ENCODE assay signal across 8 cellular contexts in genomic region chr15:52103217-52104207, GRCh38. TPM values are rescaled to one million over a fixed set of nuclear protein-coding genes. Genes with fewer than 3 reads are reported as not detected.
DNase-seq lines count a peak whose midpoint lies in the region; ATAC-seq, FAIRE-seq and TF ChIP-seq lines count a peak whose summit lies in the region.
"Had no signal": no experiment of that assay in that cellular context is flagged by ENCODE, and none has a peak within 500 bp of the region (broad histone marks: within the 10 kb centered on the region; RNA-seq: fewer than 3 reads in every experiment).

No MANE protein-coding gene starts in this region.

- H3K36me3 ChIP-seq in pancreas: no peaks in the 10 kb centered on the region

- H3K4me3 Mint-ChIP-seq in MCF 10A (ENCODE audit: unreplicated experiment) (peak overlapping the region; percentile 20), type B pancreatic cell (no peak overlapping the region)

- CTCF ChIA-PET in MCF 10A (lab: Yijun Ruan, JAX): interaction anchor here (0.6 to 1.8 kb wide), 11 partner anchors 9 to 133 kb away, joined by 3 to 10 read pairs (median 3); partner anchors contain the start of gene LEO1

- H3K27me3 Mint-ChIP-seq in MCF 10A (ENCODE audit: insufficient read depth, unreplicated experiment): no peaks in the 10 kb centered on the region
- H3K27me3 Mint-ChIP-seq in type B pancreatic cell: peaks cover 2% of the 10 kb centered on the region

- peak overlapping the region in 1 of 4 donors; percentile 15 for H3K27ac ChIP-seq in pancreas
- H3K27ac ChIP-seq: parathyroid adenoma had no signal

- ATAC-seq in GM18499 (IDR thresholded peaks at IDR 0.05; ENCODE audit: insufficient read depth, unreplicated experiment) (peak; percentile 81), GM21529 (IDR thresholded peaks at IDR 0.05; ENCODE audit: unreplicated experiment) (peak; percentile 81), pancreas (peak; percentile 64 to 85 (median 76))

- FAIRE-seq in pancreas (lab: Jason Lieb, UNC): no peak

- peak overlapping the region; percentile 92 for H3K27ac Mint-ChIP-seq in MCF 10A (ENCODE audit: low read depth, unreplicated experiment)
- H3K27ac Mint-ChIP-seq in type B pancreatic cell: no peak overlapping the region

- H3K27me3 ChIP-seq in pancreas: no peaks in the 10 kb centered on the region

- H3K4me1 ChIP-seq in pancreas: peaks cover 0 to 6% (median 0%) of the 10 kb centered on the region in 3 donors
- H3K4me1 ChIP-seq: parathyroid adenoma had no signal

- H3K9me3 Mint-ChIP-seq in MCF 10A (ENCODE audit: unreplicated experiment) (no peaks in the 10 kb centered on the region), type B pancreatic cell (no peaks in the 10 kb centered on the region)

- H3K9me3 ChIP-seq in pancreas: no peaks in the 10 kb centered on the region

- H3K4me1 Mint-ChIP-seq in MCF 10A (ENCODE audit: insufficient read depth, unreplicated experiment) (peaks cover 36% of the 10 kb centered on the region), type B pancreatic cell (ENCODE audit: unreplicated experiment) (no peaks in the 10 kb centered on the region)

- peak; percentile 84 for DNase-seq in HS-5 (ENCODE audit: low read depth)
- peak; percentile 95 for DNase-seq in MCF 10A (ENCODE audit: unreplicated experiment)
- peak in 1 of 6 donors; percentile 52 for DNase-seq in pancreas
- DNase-seq in type B pancreatic cell (ENCODE audit: extremely low spot score, unreplicated experiment): no peak
- DNase-seq in NCI-H510A (lab: John Stamatoyannopoulos, UW): no peak

- no peak overlapping the region for H3K4me3 ChIP-seq in pancreas

- TF ChIP-seq CTCF in MCF 10A (IDR thresholded peaks at IDR 0.05; ENCODE audit: unreplicated experiment) (no peak), pancreas (IDR thresholded peaks at IDR 0.05) (no peak), type B pancreatic cell (conservative IDR thresholded peaks at IDR 0.05) (no peak)

- H3K36me3 Mint-ChIP-seq in MCF 10A (ENCODE audit: insufficient read depth, unreplicated experiment) (no peaks in the 10 kb centered on the region), type B pancreatic cell (no peaks in the 10 kb centered on the region)

- POLR2A ChIA-PET in MCF 10A (lab: Yijun Ruan, JAX): interaction anchor here (0.9 to 2.3 kb wide), 17 partner anchors 9 to 229 kb away, joined by 3 to 18 read pairs (median 4); partner anchors contain the start of gene LEO1

- BruUV-seq in MCF 10A (replicated peaks; lab: Mats Ljungman, UMichigan): no TSS peak

- intact Hi-C loops in MCF 10A (cut with micrococcal nuclease) (no loop called here), pancreas (cut with DNase I) (no loop called here)

- WGBS in pancreas, 2 donors: 80% methylated on average over 5 of the region's 5 CpGs

RNA-seq across cellular contexts. Expression of gene BCL2L10, which starts 9.1 kb away (rescaled TPM):
- total RNA-seq in MCF 10A (2022) (0.42 TPM in 1 of 2 replicates, not detected in the other), pancreas (under 1 TPM; 0.23 to 0.73 (median 0.53) TPM), type B pancreatic cell (ENCODE audit: low replicate concordance) (0.81 TPM in 1 of 2 replicates, not detected in the other)
- 1 to 10 TPM in 1 of 2 donors, under 1 TPM in 1; 0.84 to 1.4 TPM for polyA plus RNA-seq in pancreas

Comparison
In these comparisons a context has a peak if more than half of its experiments do, and no peak if none do; other contexts are left out.
1. DNase-seq: peak in HS-5 (single experiment) and MCF 10A (single experiment); none in type B pancreatic cell (single experiment) and NCI-H510A (single experiment).
2. Peak in every context shown above with its lines, with median percentiles within 50 percentile points of each other: ATAC-seq.